In genomic region chr3:190101320-190102117, GRCh38 we compare ENCODE assay signal across 8 cellular contexts. TPM values are rescaled to one million over a fixed set of nuclear protein-coding genes. Genes with fewer than 3 reads are reported as not detected.
DNase-seq lines count a peak whose midpoint lies in the region; ATAC-seq and TF ChIP-seq lines count a peak whose summit lies in the region.

No MANE protein-coding gene starts in this region.

- peaks cover 49% of the 10 kb centered on the region for H3K4me1 ChIP-seq in ACC112 (ENCODE audit: control insufficient read depth, insufficient read depth, low read length, unreplicated experiment)

- peaks cover 39% of the 10 kb centered on the region for H3K79me2 ChIP-seq in ACC112 (ENCODE audit: control insufficient read depth, insufficient read depth, low read length, unreplicated experiment)

- H3K4me3 ChIP-seq in ACC112 (ENCODE audit: low read depth, low read length): peak overlapping the region; percentile 24; the same call in 1 of the 2 replicates

- POLR2A ChIA-PET in RWPE1 (lab: Yijun Ruan, JAX; ENCODE audit: low non-redundant PET): no interaction called here

- peak; percentile 47 for ATAC-seq in HG02610 (IDR thresholded peaks at IDR 0.05; ENCODE audit: unreplicated experiment)

- peak; percentile 68 for DNase-seq in medulla oblongata (ENCODE audit: extremely low spot score)
- DNase-seq in RWPE1 (ENCODE audit: low spot score): no peak
- no peak for DNase-seq in NCI-H1694 (lab: John Stamatoyannopoulos, UW)
- no peak for DNase-seq in GM13977 (ENCODE audit: low spot score)
- no peak for DNase-seq in activated CD4-positive, CD25-positive, alpha-beta regulatory T cell (lab: John Stamatoyannopoulos, UW)

- no peak overlapping the region for H2AFZ ChIP-seq in ACC112 (ENCODE audit: low read length, unreplicated experiment)

- no peaks in the 10 kb centered on the region for H3K36me3 ChIP-seq in ACC112 (ENCODE audit: insufficient read depth, low read length)

- H3K27ac ChIP-seq in ACC112 (ENCODE audit: low read depth, low read length): peak overlapping the region; percentile 14; the same call in 1 of the 2 replicates
- peak overlapping the region; percentile 72 for H3K27ac ChIP-seq in adipose tissue (ENCODE audit: low read depth, low read length)
- no peak overlapping the region for H3K27ac ChIP-seq in RWPE1

- WGBS in adipose tissue, 3 donors: 18 to 56% (median 19%) methylated on average over 8 of the region's 8 CpGs

- CTCF ChIA-PET in RWPE1 (lab: Yijun Ruan, JAX): no interaction called here

- TF ChIP-seq CTCF in RWPE1 (conservative IDR thresholded peaks at IDR 0.05; ENCODE audit: low read depth) (no peak), GM13977 (IDR thresholded peaks at IDR 0.05; ENCODE audit: extremely low read depth, insufficient read depth, missing control alignments) (no peak)

- H3K27me3 ChIP-seq in ACC112 (ENCODE audit: insufficient read depth, low read length): no peaks in the 10 kb centered on the region

- in situ Hi-C loops in GM13977 (cut with MboI; ENCODE audit: low pct_unique_long_range_greater_than_20kb, low sequenced_read_pairs, unreplicated experiment): no loop called here

RNA-seq across cellular contexts. Expression of gene P3H2, which starts 19.2 kb away (rescaled TPM):
- polyA plus RNA-seq in adipose tissue: 1 to 10 TPM; 1.2 to 3.6 (median 3.5) TPM
